ENCODE assay signal across 22 cellular contexts in the genomic region with DNA sequence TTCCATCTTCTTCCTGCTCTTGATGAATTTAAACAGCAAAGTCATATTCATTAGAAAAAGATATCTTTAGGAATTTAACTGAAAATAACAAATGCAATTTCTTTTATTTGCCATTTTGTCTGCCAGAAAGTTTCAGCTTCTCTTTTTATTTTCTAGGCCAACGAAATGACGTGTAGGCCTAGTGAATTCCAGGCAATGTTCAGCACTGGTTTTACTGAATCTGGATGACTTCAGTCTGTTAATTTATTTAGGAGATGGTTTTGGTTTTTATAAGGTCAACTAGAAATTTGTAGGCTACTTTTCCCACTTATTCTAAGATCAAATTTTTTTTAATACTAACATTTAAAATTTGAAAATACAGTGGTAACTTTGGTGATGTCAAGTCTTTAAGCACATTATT.
DNase-seq lines count a peak whose midpoint lies in the region; FAIRE-seq and TF ChIP-seq lines count a peak whose summit lies in the region.
"Had no signal": no experiment of that assay in that cellular context is flagged by ENCODE, and none has a peak within 500 bp of the region (broad histone marks: within the 10 kb centered on the region; RNA-seq: fewer than 3 reads in every experiment).

No MANE protein-coding gene starts in this region.

- H3K9me3 ChIP-seq in small intestine (ENCODE audit: control insufficient read depth, low read depth) (no peaks in the 10 kb centered on the region), MG63 (peaks cover 3% of the 10 kb centered on the region; the same call in 1 of the 2 replicates)

- no peak overlapping the region for H3K27ac ChIP-seq in small intestine (ENCODE audit: low read depth in 1 of 2, low read length in 1 of 2)
- H3K27ac ChIP-seq: A549 had no signal

- FAIRE-seq in small intestine (lab: Jason Lieb, UNC): peak; percentile 19
- FAIRE-seq: A549, GM18507, H1 had no signal

- no peak for TF ChIP-seq CTCF in AG10803 (conservative IDR thresholded peaks at IDR 0.05; ENCODE audit: low read length)

- DNase-seq in AG10803 (ENCODE audit: low read depth) (peak; percentile 15), GM03348 (ENCODE audit: low spot score) (peak; percentile 4), fibroblast of peridontal ligament (ENCODE audit: extremely low read depth) (peak; percentile 44), small intestine (no peak), MG63 (no peak), NAMALWA (ENCODE audit: low spot score) (no peak)
- no peak for DNase-seq in stimulated activated CD4-positive, alpha-beta T cell treated with anti-CD3 and anti-CD28 coated beads, Interleukin-4, amount 100 ng/mL, for 1 hour
- DNase-seq: Calu3, DMS153, DND-41, HCEC 1CT, KBM-7, NCI-H1048, NCI-H1694, NCI-H2029 treated with DMSO at 0.1 percent for 48 hours, NCI-H446 treated with DMSO at 0.1 percent for 48 hours, NCI-H526, RPMI8226, SHP77 treated with DMSO at 0.1 percent for 48 hours had no signal

- no peaks in the 10 kb centered on the region for H3K4me1 ChIP-seq in small intestine (ENCODE audit: control insufficient read depth in 2 of 2, insufficient read depth in 1 of 2, low read depth in 1 of 2, low read length in 1 of 2)
- H3K4me1 ChIP-seq: A549 had no signal

- no peaks in the 10 kb centered on the region for H3K36me3 ChIP-seq in small intestine (ENCODE audit: control insufficient read depth in 2 of 2, insufficient read depth in 2 of 2, low read length in 2 of 2)
- no peaks in the 10 kb centered on the region for H3K36me3 ChIP-seq in MG63

- WGBS in small intestine, 3 donors: 83 to 96% (median 93%) methylated on average over 2 of the region's 2 CpGs

- H3K4me3 ChIP-seq in AG10803 (ENCODE audit: low read length): no peak overlapping the region
- no peak overlapping the region for H3K4me3 ChIP-seq in small intestine (ENCODE audit: low read depth in 1 of 2, low read length in 2 of 2)
- H3K4me3 ChIP-seq in MG63: no peak overlapping the region
- H3K4me3 ChIP-seq: A549 had no signal

- no peaks in the 10 kb centered on the region for H3K27me3 ChIP-seq in small intestine (ENCODE audit: control insufficient read depth in 2 of 2, insufficient read depth in 2 of 2, low read length in 2 of 2)
- no peaks in the 10 kb centered on the region for H3K27me3 ChIP-seq in MG63

Comparison
In these comparisons a context has a peak if more than half of its experiments do, and no peak if none do; other contexts are left out.
1. DNase-seq: peak in AG10803 (single experiment), GM03348 (single experiment) and fibroblast of peridontal ligament (single experiment); none in small intestine (single experiment), stimulated activated CD4-positive, alpha-beta T cell treated with anti-CD3 and anti-CD28 coated beads, Interleukin-4, amount 100 ng/mL, for 1 hour (single experiment), MG63 (single experiment) and NAMALWA (single experiment).